Comparison of ENCODE assay signal across 8 cellular contexts in the genomic region with DNA sequence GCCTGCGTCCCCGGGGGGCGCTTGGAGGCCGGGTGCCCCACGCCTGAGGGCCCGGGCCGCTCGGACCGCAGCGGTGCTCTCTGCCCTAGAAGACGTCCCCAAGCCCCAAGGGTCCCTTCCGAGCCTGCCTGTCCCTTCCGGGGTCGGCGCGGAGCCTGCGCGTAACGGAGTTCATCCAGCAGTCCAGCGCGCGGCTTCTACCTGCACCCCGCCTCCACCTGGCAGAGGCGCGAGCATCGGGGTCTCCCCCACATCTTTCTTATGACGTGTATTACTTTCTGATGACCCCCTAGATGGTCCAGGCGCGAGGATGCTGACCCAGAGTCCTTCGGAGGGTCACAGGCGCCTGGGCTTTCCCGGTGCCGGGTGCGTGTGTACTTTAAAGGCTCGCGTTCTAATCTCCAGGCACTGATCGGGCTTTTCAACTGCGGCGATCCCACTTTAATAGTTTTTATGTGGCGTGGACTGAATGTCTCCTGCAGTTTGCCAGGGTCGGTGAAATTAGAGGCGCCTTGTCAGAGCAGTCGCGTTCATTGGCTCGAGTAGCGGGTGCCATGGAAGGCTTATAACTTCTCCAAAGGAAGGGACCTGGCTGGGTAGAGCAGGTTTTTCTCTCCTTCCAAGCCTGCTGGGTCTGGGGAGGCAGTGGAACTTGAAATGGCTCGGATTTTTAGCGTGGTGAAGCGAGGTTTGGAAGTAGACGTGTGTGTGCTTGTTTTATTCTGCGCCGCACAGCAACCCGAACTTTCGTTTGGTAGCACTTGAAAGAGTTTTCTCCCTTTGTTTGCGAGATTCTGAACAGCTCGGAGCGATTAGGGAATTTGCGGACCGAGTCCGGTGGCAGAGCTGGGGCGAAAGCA. TPM values are rescaled to one million over a fixed set of nuclear protein-coding genes. Genes with fewer than 3 reads are reported as not detected.
A peak's percentile ranks its signal among the peaks of the same experiment; 100 is the strongest.
DNase-seq lines count a peak whose midpoint lies in the region; ATAC-seq, FAIRE-seq and TF ChIP-seq lines count a peak whose summit lies in the region.

No MANE protein-coding gene starts in this region.

- H3K27ac ChIP-seq in AG04450 (ENCODE audit: low read depth, low read length) (peak overlapping the region; percentile 85), H1 (ENCODE audit: low read depth, low read length) (no peak overlapping the region), muscle layer of colon (ENCODE audit: low read depth, low read length) (no peak overlapping the region)

- no peak overlapping the region; the same call in 1 of the 2 replicates for H3K18ac ChIP-seq in H1 (ENCODE audit: extremely low read depth, low read length)

- H2BK20ac ChIP-seq in H1 (ENCODE audit: low read length), result no peak overlapping the region

- H2BK15ac ChIP-seq in H1 (ENCODE audit: low read length), result no peak overlapping the region

- H2BK12ac ChIP-seq in H1 (ENCODE audit: low read depth, low read length), result no peak overlapping the region

- peak overlapping the region; percentile 82 to 96 for H3K4me2 ChIP-seq in H1 (ENCODE audit: insufficient read depth in 1 of 2, low read depth in 2 of 2, low read length in 2 of 2)

- H4K5ac ChIP-seq in H1 (ENCODE audit: insufficient read length, low read depth, low read length), result no peak overlapping the region

- TF ChIP-seq POLR2A in H1 (IDR thresholded peaks at IDR 0.05; ENCODE audit: control extremely low read depth in 1 of 2, low read depth in 2 of 2, low read length in 2 of 2), result no peak

- H3K14ac ChIP-seq in H1 (ENCODE audit: insufficient read length), result no peak overlapping the region

- TF ChIP-seq EP300 in Ishikawa (IDR thresholded peaks at IDR 0.05; ENCODE audit: borderline replicate concordance), result no peak
- no peak for TF ChIP-seq EP300 in H1 (IDR thresholded peaks at IDR 0.05; ENCODE audit: borderline replicate concordance in 1 of 2, low read depth in 2 of 2, low read length in 2 of 2)

- no peaks in the 10 kb centered on the region for H3K79me1 ChIP-seq in H1 (ENCODE audit: low read depth, low read length)

- H3K56ac ChIP-seq in H1 (replicated peaks; ENCODE audit: insufficient read length, low read depth, low read length), result no peak overlapping the region

- TF ChIP-seq CTCF in AG04450 (IDR thresholded peaks at IDR 0.05; ENCODE audit: low read depth, low read length), result no peak
- no peak for TF ChIP-seq CTCF in H1 (IDR thresholded peaks at IDR 0.05; ENCODE audit: control extremely low read depth in 1 of 3, insufficient read depth in 1 of 3, low read depth in 1 of 3, low read length in 3 of 3)

- H3K27me3 ChIP-seq in AG04450 (ENCODE audit: control insufficient read depth, insufficient read depth, low read length) (no peaks in the 10 kb centered on the region), H1 (replicated peaks in 1 of 4; ENCODE audit: control insufficient read depth in 3 of 4, extremely low read depth in 1 of 4, insufficient read depth in 3 of 4, low read length in 3 of 4) (peaks cover 29 to 67% (median 45%) of the 10 kb centered on the region in 4 experiments), muscle layer of colon (ENCODE audit: control insufficient read depth in 1 of 2, insufficient read depth in 2 of 2, low read length in 2 of 2) (peaks cover 13 to 32% of the 10 kb centered on the region in 2 donors)

- H3K4me1 ChIP-seq in H1 (replicated peaks in 1 of 4; ENCODE audit: control insufficient read depth in 3 of 4, insufficient read depth in 4 of 4, low read length in 3 of 4) (peaks cover 0 to 6% (median 0%) of the 10 kb centered on the region in 4 experiments; a peak in 3 of 7 replicates), muscle layer of colon (ENCODE audit: insufficient read depth, low read length) (peaks cover 13% of the 10 kb centered on the region)

- POLR2A ChIA-PET in AG04450 (lab: Yijun Ruan, JAX), result no interaction called here
- POLR2A ChIA-PET in H1 (lab: Charles Lee; ENCODE audit: partially characterized antibody), result interaction anchor here (1.0 kb wide), 1 partner anchor 422 kb away, joined by 3 read pairs; no protein-coding TSS in a partner anchor

- TF ChIP-seq RAD21 in Ishikawa (IDR thresholded peaks at IDR 0.05; ENCODE audit: low read depth) (no peak), H1 (IDR thresholded peaks at IDR 0.05 in 1 of 2, conservative IDR thresholded peaks at IDR 0.05 in 1 of 2; ENCODE audit: low read depth in 2 of 2, low read length in 2 of 2) (no peak)

- H4K91ac ChIP-seq in H1 (replicated peaks; ENCODE audit: insufficient read length, low read length), result no peak overlapping the region

- H4K8ac ChIP-seq in H1 (ENCODE audit: extremely low read depth, insufficient read depth, low read length), result no peak overlapping the region

- peaks cover 19% of the 10 kb centered on the region for H3K23me2 ChIP-seq in H1 (ENCODE audit: low read depth, low read length)

- no peak for FAIRE-seq in H1 (lab: Jason Lieb, UNC)

- peak overlapping the region; percentile 84 for H2AFZ ChIP-seq in H1 (ENCODE audit: low read length)

- H3K4me3 ChIP-seq in AG04450 (ENCODE audit: low read depth, low read length), result peak overlapping the region; percentile 85
- peak overlapping the region; percentile 54 to 73 (median 59) for H3K4me3 ChIP-seq in H1 (ENCODE audit: extremely low read depth in 1 of 4, insufficient read depth in 2 of 4, low read depth in 3 of 4, low read length in 4 of 4)
- H3K4me3 ChIP-seq in muscle layer of colon (ENCODE audit: low read depth in 1 of 2, low read length in 2 of 2), result peak overlapping the region; percentile 18 to 53

- ATAC-seq in GM18517 (IDR thresholded peaks at IDR 0.05; ENCODE audit: unreplicated experiment) (no peak), HG03571 (IDR thresholded peaks at IDR 0.05; ENCODE audit: unreplicated experiment) (no peak)

- H2BK120ac ChIP-seq in H1 (replicated peaks; ENCODE audit: low read depth, low read length), result no peak overlapping the region

- peaks cover 0 to 5% of the 10 kb centered on the region in 2 experiments for H4K20me1 ChIP-seq in H1 (replicated peaks in 1 of 2; ENCODE audit: control insufficient read depth in 1 of 2, insufficient read depth in 2 of 2, low read length in 2 of 2)

- no peak overlapping the region for H2AK5ac ChIP-seq in H1 (ENCODE audit: low read depth, low read length)

- H3K9ac ChIP-seq in H1 (replicated peaks in 1 of 4; ENCODE audit: extremely low read depth in 1 of 4, low read depth in 3 of 4, low read length in 3 of 4) (no peak overlapping the region), muscle layer of colon (ENCODE audit: low read length) (no peak overlapping the region)

- no peaks in the 10 kb centered on the region for H3K79me2 ChIP-seq in H1 (ENCODE audit: control insufficient read depth in 1 of 2, insufficient read depth in 2 of 2, low read length in 2 of 2)

- H3K23ac ChIP-seq in H1 (ENCODE audit: insufficient read length), result no peak overlapping the region

- H3K9me3 ChIP-seq in AG04450 (ENCODE audit: control insufficient read depth, insufficient read depth, low read length) (no peaks in the 10 kb centered on the region), H1 (ENCODE audit: insufficient read depth in 2 of 2, low read depth in 1 of 2, low read length in 1 of 2) (no peaks in the 10 kb centered on the region), muscle layer of colon (ENCODE audit: low read length) (no peaks in the 10 kb centered on the region)

- 1% methylated on average over 56 of the region's 61 CpGs; no CpG with 5 or more reads in 1 of the 2 experiments for WGBS in H1 (ENCODE audit: extremely low coverage in 1 of 2, insufficient coverage in 1 of 2, insufficient read length in 1 of 2, insufficient replicate concordance in 2 of 2, low coverage in 1 of 2, low lambda C conversion rate in 2 of 2, missing lambda C conversion rate in 1 of 2), 2 experiments

- no peak for DNase-seq in AG04450 (ENCODE audit: low read depth, low spot score)
- DNase-seq in H1 (ENCODE audit: low read depth in 1 of 2, low spot score in 2 of 2), result no peak
- DNase-seq in stimulated activated CD4-positive, alpha-beta T cell treated with anti-CD3 and anti-CD28 coated beads, Interleukin-4, amount 100 ng/mL, for 24 hours, result no peak
- no peak for DNase-seq in NCI-H774 (lab: John Stamatoyannopoulos, UW)

- no peaks in the 10 kb centered on the region for H3K36me3 ChIP-seq in H1 (ENCODE audit: control insufficient read depth in 2 of 4, insufficient read depth in 4 of 4, low read length in 3 of 4)
- H3K36me3 ChIP-seq in muscle layer of colon (ENCODE audit: insufficient read depth, low read length), result no peaks in the 10 kb centered on the region

- H2BK5ac ChIP-seq in H1 (ENCODE audit: low read depth, low read length), result no peak overlapping the region

- no peak overlapping the region for H3K4ac ChIP-seq in H1 (replicated peaks; ENCODE audit: insufficient read length, low read depth, low read length)

- CTCF ChIA-PET in AG04450 (lab: Charles Lee), result no interaction called here
- CTCF ChIA-PET in H1 (lab: Charles Lee; ENCODE audit: partially characterized antibody), result interaction anchor here (1.5 kb wide), 1 partner anchor 57 kb away, joined by 3 read pairs; no protein-coding TSS in a partner anchor

TF ChIP-seq in Ishikawa, 13 proteins besides CTCF, POLR2A, EP300 and RAD21 (continues in another document):
- TF ChIP-seq, protein P1, sequence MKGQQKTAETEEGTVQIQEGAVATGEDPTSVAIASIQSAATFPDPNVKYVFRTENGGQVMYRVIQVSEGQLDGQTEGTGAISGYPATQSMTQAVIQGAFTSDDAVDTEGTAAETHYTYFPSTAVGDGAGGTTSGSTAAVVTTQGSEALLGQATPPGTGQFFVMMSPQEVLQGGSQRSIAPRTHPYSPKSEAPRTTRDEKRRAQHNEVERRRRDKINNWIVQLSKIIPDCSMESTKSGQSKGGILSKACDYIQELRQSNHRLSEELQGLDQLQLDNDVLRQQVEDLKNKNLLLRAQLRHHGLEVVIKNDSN (IDR thresholded peaks at IDR 0.05), result no peak
- TF ChIP-seq EGR1 (IDR thresholded peaks at IDR 0.05), result no peak

TF ChIP-seq in H1, 55 proteins besides CTCF, POLR2A, EP300 and RAD21 (continues in another document):
- TF ChIP-seq EZH2 (IDR thresholded peaks at IDR 0.05; ENCODE audit: low read depth, low read length, severe bottlenecking) (peak; percentile 92), ZNF274 (IDR thresholded peaks at IDR 0.05; ENCODE audit: borderline replicate concordance, extremely low read depth, low read length) (no peak), KDM1A (IDR thresholded peaks at IDR 0.05; ENCODE audit: borderline replicate concordance, low read length) (peak; percentile 74), SIN3A (conservative IDR thresholded peaks at IDR 0.05 in 1 of 2, IDR thresholded peaks at IDR 0.05 in 1 of 2; ENCODE audit: low read depth in 1 of 2, low read length in 2 of 2) (no peak)

RNA-seq across cellular contexts. Expression of a gene that starts 1.0 kb away (rescaled TPM):
- 30.9 and 37.8 TPM in 2 replicates for polyA plus RNA-seq in AG04450 (2011; rRNA removed)
- 58.2 and 69.2 TPM in 2 replicates for polyA minus RNA-seq in AG04450 (2011; rRNA and poly(A)+ RNA removed)
- total RNA-seq in H1 (2021; fragmentation: NEBNext Ultra II Directional; extraction: Animal tissue kit (Norgen Biotek cat#: 25700)), result 0.17 TPM in 1 of 2 replicates, not detected in the other
- 0.06 and 0.09 TPM in 2 replicates for polyA plus RNA-seq in H1 (2011; rRNA removed)
- polyA plus RNA-seq in H1 (2011; cell fraction: cytosol; rRNA removed), result 0.16 TPM
- 0.67 TPM for polyA plus RNA-seq in H1 (2011; cell fraction: nucleus; rRNA removed)
- polyA plus RNA-seq in H1 (2012, experiment 1 of 2), result 0.03 to 0.08 TPM in 2 of 4 replicates, not detected in the others
- polyA plus RNA-seq in H1 (2012, experiment 2 of 2), result not detected
- polyA plus RNA-seq in H1 (2013, experiment 1 of 2), result 0.04 TPM
- 0.13 TPM for polyA plus RNA-seq in H1 (2013, experiment 2 of 2)
- polyA minus RNA-seq in H1 (2011; rRNA and poly(A)+ RNA removed), result 0.17 and 0.22 TPM in 2 replicates
- 1.8 TPM for polyA minus RNA-seq in H1 (2011; cell fraction: cytosol; rRNA and poly(A)+ RNA removed)
- 1.6 TPM for polyA minus RNA-seq in H1 (2011; cell fraction: nucleus; rRNA and poly(A)+ RNA removed)

Comparison
In these comparisons a context has a peak if more than half of its experiments do, and no peak if none do; other contexts are left out.
1. RNA of a gene that starts 1.0 kb away (polyA plus RNA-seq): 30.9 to 37.8 TPM in AG04450; 0.03 to 0.67 TPM in H1; every median in the first group is over 10 times any median in the second.
2. Peak in every context shown above with its lines, with median percentiles within 50 percentile points of each other: H3K4me3 ChIP-seq.